In genomic region chr6:30914076-30914853, GRCh38 we compare ENCODE assay signal across 1 cellular context.
A peak's percentile ranks its signal among the peaks of the same experiment; 100 is the strongest.
TF ChIP-seq lines count a peak whose summit lies in the region.

Gene VARS2 (plus strand): TSS chr6:30914238. CDS start chr6:30914837, 599 bp downstream.

TF ChIP-seq in K562, 482 proteins besides CTCF, POLR2A, EP300 and RAD21 (continued from another document and continues in another):
- TF ChIP-seq CUX1 (CRISPR knock-in tag; IDR thresholded peaks at IDR 0.05) (no peak), GABPA (tag; conservative IDR thresholded peaks at IDR 0.05; ENCODE audit: low read depth) (peak; percentile 58; the same call in 1 of the 2 replicates), TCF3 (CRISPR knock-in tag; IDR thresholded peaks at IDR 0.05) (peak; percentile 0), SMAD4 (CRISPR knock-in tag; conservative IDR thresholded peaks at IDR 0.05) (peak; percentile 89), CXXC5 (CRISPR knock-in tag; IDR thresholded peaks at IDR 0.05) (peak; percentile 94), SMARCA5 (IDR thresholded peaks at IDR 0.05) (no peak), HOXB6 (CRISPR knock-in tag; IDR thresholded peaks at IDR 0.05; ENCODE audit: borderline replicate concordance) (no peak), HDAC8 (tag; IDR thresholded peaks at IDR 0.05) (peak; percentile 44; the same call in 1 of the 2 replicates), MLX (CRISPR knock-in tag; conservative IDR thresholded peaks at IDR 0.05) (peak in 1 of 2 experiments; percentile 75; a peak in 1 of 4 replicates), ZFP1 (CRISPR knock-in tag; IDR thresholded peaks at IDR 0.05) (no peak; the same call in 1 of the 2 replicates), PTTG1 (tag; IDR thresholded peaks at IDR 0.05; ENCODE audit: low read depth) (no peak), ZNF79 (CRISPR knock-in tag; IDR thresholded peaks at IDR 0.05; ENCODE audit: low read depth) (no peak), SP2 (IDR thresholded peaks at IDR 0.05; ENCODE audit: extremely low read depth, low read depth, low read length, poor library complexity, severe bottlenecking) (no peak), NCOA6 (IDR thresholded peaks at IDR 0.05) (no peak), PML (IDR thresholded peaks at IDR 0.05; ENCODE audit: low read length) (peak; percentile 54; the same call in 1 of the 2 replicates), STAT5A (IDR thresholded peaks at IDR 0.05; ENCODE audit: borderline replicate concordance, low read length) (no peak), MCM7 (IDR thresholded peaks at IDR 0.05) (no peak), THAP12 (CRISPR knock-in tag; IDR thresholded peaks at IDR 0.05) (peak; percentile 94), SIN3A (IDR thresholded peaks at IDR 0.05; ENCODE audit: borderline replicate concordance in 2 of 2, control insufficient read depth in 1 of 2, low read depth in 2 of 2, low read length in 2 of 2) (peak in 1 of 2 experiments; percentile 56; a peak in 1 of 4 replicates), ZNF551 (CRISPR knock-in tag; IDR thresholded peaks at IDR 0.05) (no peak), FOSL1 (tag; conservative IDR thresholded peaks at IDR 0.05) (0 out of 2 replicates have a peak, but pooled peaks have one; percentile 17), NFE2 (IDR thresholded peaks at IDR 0.05; ENCODE audit: low read depth) (no peak), PBX2 (CRISPR knock-in tag; IDR thresholded peaks at IDR 0.05; ENCODE audit: low read depth) (no peak), PBX2 (tag; conservative IDR thresholded peaks at IDR 0.05; ENCODE audit: low read depth) (no peak), JUNB (CRISPR knock-in tag; conservative IDR thresholded peaks at IDR 0.05) (no peak), BRF2 (IDR thresholded peaks at IDR 0.05; ENCODE audit: borderline replicate concordance, insufficient read depth, insufficient read length) (no peak), NFXL1 (CRISPR knock-in tag; IDR thresholded peaks at IDR 0.05) (no peak), THRAP3 (IDR thresholded peaks at IDR 0.05; ENCODE audit: borderline replicate concordance) (no peak), ZBTB40 (IDR thresholded peaks at IDR 0.05) (peak; percentile 79), ZBTB40 (CRISPR knock-in tag; IDR thresholded peaks at IDR 0.05) (peak; percentile 54; the same call in 1 of the 2 replicates), PHTF2 (CRISPR knock-in tag; IDR thresholded peaks at IDR 0.05) (0 out of 2 replicates have a peak, but pooled peaks have one; percentile 3), ARHGAP35 (IDR thresholded peaks at IDR 0.05; ENCODE audit: partially characterized antibody) (no peak), FOXJ3 (CRISPR knock-in tag; IDR thresholded peaks at IDR 0.05) (no peak), ZNF76 (CRISPR knock-in tag; IDR thresholded peaks at IDR 0.05; ENCODE audit: borderline replicate concordance) (peak; percentile 86; the same call in 1 of the 2 replicates), HBP1 (CRISPR knock-in tag; IDR thresholded peaks at IDR 0.05) (peak; percentile 8; the same call in 1 of the 2 replicates), ZNF282 (CRISPR knock-in tag; IDR thresholded peaks at IDR 0.05) (peak; percentile 52; the same call in 1 of the 2 replicates)
